ENCODE assay signal across 1 cellular context in genomic region chr1:17607644-17608581, GRCh38.
TF ChIP-seq lines count a peak whose summit lies in the region.

No MANE protein-coding gene starts in this region.

TF ChIP-seq in GM23338, 12 proteins besides CTCF, POLR2A, EP300 and RAD21 (continued from another document):
- TF ChIP-seq POLR2AphosphoS5 (IDR thresholded peaks at IDR 0.05; ENCODE audit: low read depth) (no peak), CREB1 (CRISPR knock-in tag; IDR thresholded peaks at IDR 0.05; ENCODE audit: low read depth) (no peak), STAT1 (IDR thresholded peaks at IDR 0.05; ENCODE audit: unreplicated experiment) (no peak), REST (IDR thresholded peaks at IDR 0.05; ENCODE audit: unreplicated experiment) (no peak)
